In genomic region chr10:110528998-110529524, GRCh38 we compare ENCODE assay signal across 8 cellular contexts. TPM values are rescaled to one million over a fixed set of nuclear protein-coding genes. Genes with fewer than 3 reads are reported as not detected.
DNase-seq lines count a peak whose midpoint lies in the region; ATAC-seq, FAIRE-seq and TF ChIP-seq lines count a peak whose summit lies in the region.
"Not testable (repeated sequence)": the region's sequence is repeated elsewhere in the genome, so short reads cannot be mapped to it uniquely, and the experiment has no call there.

No MANE protein-coding gene starts in this region.

- intact Hi-C loops in OCI-LY7 (cut with micrococcal nuclease; ENCODE audit: unreplicated experiment) = loop anchor here (2.0 kb wide), 1 partner anchor 26 kb away; no protein-coding TSS in a partner anchor

- H3K9ac ChIP-seq in H9 (ENCODE audit: extremely low read depth, insufficient read length, low read length); endodermal cell (ENCODE audit: extremely low read depth, low read length, poor library complexity, severe bottlenecking): not testable (repeated sequence)

- not testable (repeated sequence) for H2BK5ac ChIP-seq in H9 (ENCODE audit: insufficient read length, low read length)

- FAIRE-seq in GM19239 (lab: Jason Lieb, UNC) = peak; percentile 80

- H3K4me2 ChIP-seq in H9 (ENCODE audit: insufficient read depth, insufficient read length, low read length) = peak overlapping the region; percentile 57
- H3K4me2 ChIP-seq in OCI-LY7 (ENCODE audit: low read length) = peak overlapping the region; percentile 48

- not testable (repeated sequence) for H3K79me1 ChIP-seq in H9 (ENCODE audit: insufficient read depth, low read depth, low read length, poor library complexity, severe bottlenecking)

- not testable (repeated sequence) for H3K9me3 Mint-ChIP-seq in H9; activated T-cell treated with anti-CD3 and anti-CD28 coated beads, Interleukin-2, amount 50 U/mL, for 4 hours; endodermal cell

- H2AFZ ChIP-seq in H9 (ENCODE audit: low read length) = not testable (repeated sequence)
- peak overlapping the region; percentile 56; the same call in 1 of the 2 replicates for H2AFZ ChIP-seq in OCI-LY7 (ENCODE audit: low read length)

- H3K9me2 ChIP-seq in OCI-LY7 (ENCODE audit: insufficient read depth, low read length) = not testable (repeated sequence)

- H3K4me1 ChIP-seq in H9 (ENCODE audit: insufficient read depth, low read length); endodermal cell (ENCODE audit: control insufficient read depth, insufficient read depth, low read length): not testable (repeated sequence)
- H3K4me1 ChIP-seq in OCI-LY7 (ENCODE audit: insufficient read depth, low read length, poor library complexity, severe bottlenecking) = peaks cover 43% of the 10 kb centered on the region

- H3K27me3 Mint-ChIP-seq in H9 (ENCODE audit: low read depth); activated T-cell treated with anti-CD3 and anti-CD28 coated beads, Interleukin-2, amount 50 U/mL, for 4 hours (ENCODE audit: low read depth); endodermal cell (ENCODE audit: insufficient read depth): not testable (repeated sequence)

- H2AK5ac ChIP-seq in H9 (ENCODE audit: insufficient read length, low read length) = not testable (repeated sequence)

- not testable (repeated sequence) for H2BK20ac ChIP-seq in H9 (ENCODE audit: low read depth, low read length, poor library complexity, severe bottlenecking)

- H3K36me3 ChIP-seq in OCI-LY7 (ENCODE audit: insufficient read depth, low read length); endodermal cell (ENCODE audit: control insufficient read depth, insufficient read depth, low read length): not testable (repeated sequence)

- WGBS in H9 (ENCODE audit: extremely low coverage, insufficient read length, low lambda C conversion rate) = no CpG with 5 or more reads among the region's 8 CpGs
- 76 to 81% methylated on average over 6 to 8 of the region's 8 CpGs for WGBS in endodermal cell (ENCODE audit: insufficient coverage in 1 of 2, insufficient read length in 1 of 2), 2 experiments

- not testable (repeated sequence) for H3K4me3 Mint-ChIP-seq in H9, endodermal cell
- H3K4me3 Mint-ChIP-seq in activated T-cell treated with anti-CD3 and anti-CD28 coated beads, Interleukin-2, amount 50 U/mL, for 4 hours = peak overlapping the region; percentile 54

- DNase-seq in GM03348 (ENCODE audit: low spot score) = peak; percentile 25
- not testable (repeated sequence) for DNase-seq in GM19239 (ENCODE audit: insufficient read length, low spot score); H9; activated T-cell treated with anti-CD3 and anti-CD28 coated beads, Interleukin-2, amount 50 U/mL, for 4 hours; endodermal cell
- DNase-seq in OCI-LY7 (ENCODE audit: low spot score) = peak; percentile 42
- peak; percentile 46 for DNase-seq in stimulated activated CD4-positive, alpha-beta T cell treated with anti-CD3 and anti-CD28 coated beads, Interleukin-2, amount 100 ng/mL, for 4 hours (ENCODE audit: low read depth)

- not testable (repeated sequence) for H2BK120ac ChIP-seq in H9 (ENCODE audit: low read depth, low read length, poor library complexity, severe bottlenecking)

- H2BK12ac ChIP-seq in H9 (ENCODE audit: insufficient read length, low read depth, low read length) = not testable (repeated sequence)

- BruUV-seq in OCI-LY7 (replicated peaks; lab: Mats Ljungman, UMichigan) = not testable (repeated sequence)

- CTCF ChIA-PET in OCI-LY7 (lab: Charles Lee; ENCODE audit: unreplicated experiment) = not testable (repeated sequence)

- not testable (repeated sequence) for H3K23me2 ChIP-seq in H9 (ENCODE audit: insufficient read length, low read depth, low read length, poor library complexity, severe bottlenecking)

- not testable (repeated sequence) for H3K79me2 ChIP-seq in H9 (ENCODE audit: insufficient read depth, low read length); OCI-LY7 (ENCODE audit: insufficient read depth, low read depth, low read length)

- H3K27ac Mint-ChIP-seq in H9 (peak overlapping the region in 2 of 3 experiments; percentile 82 to 98; a peak in 3 of 7 replicates), endodermal cell (peak overlapping the region; percentile 98)

- H3K18ac ChIP-seq in H9 (ENCODE audit: insufficient read length, low read depth, low read length) = not testable (repeated sequence)

- H3K4ac ChIP-seq in H9 (ENCODE audit: low read depth, low read length) = not testable (repeated sequence)

- not testable (repeated sequence) for H2BK15ac ChIP-seq in H9 (ENCODE audit: low read depth, low read length)

- H3K4me3 ChIP-seq in OCI-LY7 (ENCODE audit: low read depth, low read length, poor library complexity, severe bottlenecking) = peak overlapping the region; percentile 2
- not testable (repeated sequence) for H3K4me3 ChIP-seq in endodermal cell (ENCODE audit: low read length)

- H3K9me3 ChIP-seq in H9 (ENCODE audit: control insufficient read depth, low read depth, low read length); OCI-LY7 (ENCODE audit: low read length); endodermal cell (ENCODE audit: control insufficient read depth, low read length): not testable (repeated sequence)

- not testable (repeated sequence) for H3K14ac ChIP-seq in H9 (ENCODE audit: insufficient read depth, low read length)

- not testable (repeated sequence) for H3T11ph ChIP-seq in H9 (ENCODE audit: low read length)

- peak; percentile 49 for ATAC-seq in HG03135 (IDR thresholded peaks at IDR 0.05; ENCODE audit: unreplicated experiment)
- ATAC-seq in activated T-cell treated with anti-CD3 and anti-CD28 coated beads, Interleukin-2, amount 50 U/mL, for 4 hours = peak; percentile 91

- H4K5ac ChIP-seq in H9 (ENCODE audit: insufficient read length, low read depth, low read length) = not testable (repeated sequence)

- H3K4me1 Mint-ChIP-seq in H9 (peaks cover 33 to 46% of the 10 kb centered on the region in 2 experiments), endodermal cell (peaks cover 49% of the 10 kb centered on the region)
- peaks cover 56% of the 10 kb centered on the region for H3K4me1 Mint-ChIP-seq in activated T-cell treated with anti-CD3 and anti-CD28 coated beads, Interleukin-2, amount 50 U/mL, for 4 hours (ENCODE audit: low read depth)

- H3K23ac ChIP-seq in H9 (ENCODE audit: insufficient read length, low read depth, low read length) = not testable (repeated sequence)

- H4K20me1 ChIP-seq in H9 (ENCODE audit: control insufficient read depth, insufficient read depth, insufficient read length); OCI-LY7 (ENCODE audit: insufficient read depth, low read length): not testable (repeated sequence)

- TF ChIP-seq CTCF in H9 (conservative IDR thresholded peaks at IDR 0.05); OCI-LY7 (conservative IDR thresholded peaks at IDR 0.05; ENCODE audit: low read length); endodermal cell (conservative IDR thresholded peaks at IDR 0.05): not testable (repeated sequence)

- not testable (repeated sequence) for H4K8ac ChIP-seq in H9 (replicated peaks; ENCODE audit: insufficient read length, low read depth, low read length)

- H3K27ac ChIP-seq in H9 (ENCODE audit: insufficient read length, low read depth, low read length) (peak overlapping the region; percentile 96), OCI-LY7 (ENCODE audit: low read depth, low read length, poor library complexity, severe bottlenecking) (peak overlapping the region; percentile 20)
- H3K27ac ChIP-seq in endodermal cell (ENCODE audit: low read depth, low read length) = not testable (repeated sequence)

- POLR2A ChIA-PET in OCI-LY7 (lab: Charles Lee) = interaction anchor here (0.6 to 1.2 kb wide), 3 partner anchors 18 to 716 kb away, joined by 3 to 4 read pairs (median 3); no protein-coding TSS in a partner anchor

- not testable (repeated sequence) for H4K91ac ChIP-seq in H9 (ENCODE audit: insufficient read length, low read depth, low read length)

- H3K56ac ChIP-seq in H9 (ENCODE audit: insufficient read length, low read depth, low read length) = not testable (repeated sequence)

- H3K36me3 Mint-ChIP-seq in H9 (ENCODE audit: insufficient read depth in 1 of 3, low read depth in 3 of 3); activated T-cell treated with anti-CD3 and anti-CD28 coated beads, Interleukin-2, amount 50 U/mL, for 4 hours (ENCODE audit: insufficient read depth); endodermal cell (ENCODE audit: low read depth): not testable (repeated sequence)

- not testable (repeated sequence) for H3K27me3 ChIP-seq in H9 (ENCODE audit: insufficient read depth, low read length); endodermal cell (ENCODE audit: control insufficient read depth, insufficient read depth, low read length, poor library complexity, severe bottlenecking)

RNA-seq across cellular contexts. Expression of gene DUSP5, which starts 31.4 kb away (rescaled TPM):
- total RNA-seq in H9 (2021) (29.3 and 29.4 TPM in 2 replicates), OCI-LY7 (2022) (0.28 and 0.97 TPM in 2 replicates), endodermal cell (10 to 100 TPM; 60.0 to 60.3 TPM)
- total RNA-seq in OCI-LY7 (2014; rRNA removed; shearing (Covaris generic)) = 0.06 and 0.08 TPM in 2 replicates
- 10 to 100 TPM; 33.5 to 57.1 (median 56.5) TPM for total RNA-seq in activated T-cell treated with anti-CD3 and anti-CD28 coated beads, Interleukin-2, amount 50 U/mL, for 4 hours
- 9.9 TPM for polyA plus RNA-seq in endodermal cell (2013, experiment 1 of 2)
- 11.1 TPM for polyA plus RNA-seq in endodermal cell (2013, experiment 2 of 2)

RNA-seq across cellular contexts. Expression of gene SMC3, which starts 38.4 kb away (rescaled TPM):
- total RNA-seq in H9 (2021) (80.6 and 82.4 TPM in 2 replicates), OCI-LY7 (2022) (73.4 and 83.6 TPM in 2 replicates), endodermal cell (10 to 100 TPM; 66.0 to 75.9 TPM)
- 38.4 and 50.0 TPM in 2 replicates for total RNA-seq in OCI-LY7 (2014; rRNA removed; shearing (Covaris generic))
- 10 to 100 TPM; 64.7 to 68.3 (median 66.8) TPM for total RNA-seq in activated T-cell treated with anti-CD3 and anti-CD28 coated beads, Interleukin-2, amount 50 U/mL, for 4 hours
- 82.0 TPM for polyA plus RNA-seq in endodermal cell (2013, experiment 1 of 2)
- 83.0 TPM for polyA plus RNA-seq in endodermal cell (2013, experiment 2 of 2)

Comparison
In these comparisons a context has a peak if more than half of its experiments do, and no peak if none do; other contexts are left out.
1. RNA of gene DUSP5, which starts 31.4 kb away (total RNA-seq): 60.0 to 60.3 TPM in endodermal cell, 33.5 to 57.1 TPM in activated T-cell treated with anti-CD3 and anti-CD28 coated beads, Interleukin-2, amount 50 U/mL, for 4 hours and 29.3 to 29.4 TPM in H9; 0.06 to 0.97 TPM in OCI-LY7; every median in the first group is over 10 times any median in the second.